ENCODE assay signal across 9 cellular contexts in the genomic region with DNA sequence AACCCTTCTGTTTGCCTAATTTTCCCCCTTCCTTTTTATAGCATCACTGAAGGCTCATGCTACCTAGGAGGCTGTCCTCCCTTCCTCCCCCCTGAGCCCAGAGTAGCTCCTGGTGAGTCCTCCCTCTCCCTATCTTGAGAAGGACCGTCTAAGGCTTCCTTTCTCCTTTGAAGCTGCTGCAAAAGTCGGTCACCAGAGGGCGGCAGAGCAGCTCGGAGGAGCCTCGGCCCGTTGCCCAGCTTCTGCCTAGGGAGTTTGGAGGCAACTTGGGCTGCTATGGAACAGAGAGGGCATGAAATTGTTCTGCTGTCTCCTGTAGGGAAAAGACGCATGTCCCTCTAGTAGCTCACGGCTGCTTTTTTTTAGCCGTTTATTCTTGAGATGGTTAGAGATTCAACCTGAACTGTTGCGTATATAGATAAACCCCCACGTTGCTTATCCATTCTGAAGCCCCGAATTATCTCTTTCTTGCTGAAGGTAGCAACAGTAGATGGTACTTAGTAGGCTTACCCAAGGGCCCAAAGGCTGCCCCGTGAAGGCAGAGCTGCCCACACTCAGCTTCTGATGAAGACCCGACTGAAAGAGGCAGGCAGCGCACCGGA. TPM values are rescaled to one million over a fixed set of nuclear protein-coding genes. Genes with fewer than 3 reads are reported as not detected.
A peak's percentile ranks its signal among the peaks of the same experiment; 100 is the strongest.
DNase-seq lines count a peak whose midpoint lies in the region; ATAC-seq and TF ChIP-seq lines count a peak whose summit lies in the region.
"Had no signal": no experiment of that assay in that cellular context is flagged by ENCODE, and none has a peak within 500 bp of the region (broad histone marks: within the 10 kb centered on the region; RNA-seq: fewer than 3 reads in every experiment).

No MANE protein-coding gene starts in this region.

- no peak for ATAC-seq in HG03432 (IDR thresholded peaks at IDR 0.05; ENCODE audit: unreplicated experiment)

- DNase-seq in GM03348 (ENCODE audit: low spot score) (peak; percentile 88), NAMALWA (ENCODE audit: low spot score) (peak; percentile 79), T-helper 9 cell (peak; percentile 47), astrocyte of the cerebellum (ENCODE audit: low read depth) (peak; percentile 71), hepatocyte (ENCODE audit: low spot score) (peak; percentile 87), smooth muscle cell (lab: John Stamatoyannopoulos, UW; ENCODE audit: unreplicated experiment) (peak; percentile 22), mesenteric fat pad (ENCODE audit: low spot score) (no peak)

- no peaks in the 10 kb centered on the region for H3F3A ChIP-seq in smooth muscle cell (ENCODE audit: low read depth)

- H2AFZ ChIP-seq in hepatocyte (no peak overlapping the region), smooth muscle cell (ENCODE audit: low read depth) (no peak overlapping the region)

- no peaks in the 10 kb centered on the region for H3K36me3 ChIP-seq in hepatocyte (replicated peaks; ENCODE audit: insufficient read depth, low read depth)
- no peaks in the 10 kb centered on the region for H3K36me3 ChIP-seq in smooth muscle cell (ENCODE audit: low read depth)

- H4K20me1 ChIP-seq in hepatocyte (ENCODE audit: insufficient read depth, poor library complexity, severe bottlenecking): no peaks in the 10 kb centered on the region
- H4K20me1 ChIP-seq in smooth muscle cell (ENCODE audit: low read depth): peaks cover 28% of the 10 kb centered on the region

- H3K4me3 ChIP-seq in astrocyte of the cerebellum (ENCODE audit: low read depth, low read length) (no peak overlapping the region), hepatocyte (no peak overlapping the region), smooth muscle cell (no peak overlapping the region)

- H3K9me3 ChIP-seq in hepatocyte (ENCODE audit: low read depth) (no peaks in the 10 kb centered on the region), smooth muscle cell (replicated peaks; ENCODE audit: low read depth) (no peaks in the 10 kb centered on the region)

- H3K9me2 ChIP-seq in hepatocyte (replicated peaks; ENCODE audit: insufficient read depth): no peaks in the 10 kb centered on the region

- H3K79me2 ChIP-seq in hepatocyte (no peaks in the 10 kb centered on the region), smooth muscle cell (ENCODE audit: low read depth) (no peaks in the 10 kb centered on the region)

- H3K27me3 ChIP-seq in hepatocyte (no peaks in the 10 kb centered on the region), smooth muscle cell (ENCODE audit: low read depth) (peaks cover 17% of the 10 kb centered on the region)

- H3K27ac ChIP-seq in hepatocyte: no peak overlapping the region
- no peak overlapping the region for H3K27ac ChIP-seq in smooth muscle cell (ENCODE audit: low read depth)
- H3K27ac ChIP-seq: epithelial cell of prostate had no signal

- peaks cover 16% of the 10 kb centered on the region for H3K4me1 ChIP-seq in hepatocyte (ENCODE audit: insufficient read depth)
- peaks cover 14% of the 10 kb centered on the region for H3K4me1 ChIP-seq in smooth muscle cell (ENCODE audit: low read depth)

- no peak overlapping the region for H3K9ac ChIP-seq in smooth muscle cell (ENCODE audit: low read depth)

- WGBS in hepatocyte (ENCODE audit: low lambda C conversion rate, missing lambda C conversion rate): 44% methylated on average over 16 of the region's 16 CpGs
- WGBS in smooth muscle cell (ENCODE audit: low lambda C conversion rate): 48% methylated on average over 16 of the region's 16 CpGs

- no peak overlapping the region for H3K4me2 ChIP-seq in hepatocyte
- no peak overlapping the region for H3K4me2 ChIP-seq in smooth muscle cell

- in situ Hi-C loops in astrocyte of the cerebellum (cut with HindIII; ENCODE audit: low sequenced_read_pairs): no loop called here

- TF ChIP-seq CTCF in astrocyte of the cerebellum (IDR thresholded peaks at IDR 0.05; ENCODE audit: low read depth, low read length, missing control alignments) (peak; percentile 97), hepatocyte (IDR thresholded peaks at IDR 0.05; ENCODE audit: poor library complexity) (peak; percentile 82), smooth muscle cell (IDR thresholded peaks at IDR 0.05; ENCODE audit: borderline replicate concordance, insufficient read depth, poor library complexity, severe bottlenecking) (peak; percentile 71)

RNA-seq across cellular contexts. Expression of a gene that starts 5.7 kb away (rescaled TPM):
- 16.6 and 19.9 TPM in 2 replicates for total RNA-seq in hepatocyte
- polyA plus RNA-seq in hepatocyte: 35.3 and 46.7 TPM in 2 replicates
- total RNA-seq in smooth muscle cell: 8.4 and 11.5 TPM in 2 replicates
- 31.7 and 39.7 TPM in 2 replicates for polyA plus RNA-seq in smooth muscle cell
- 2.3 TPM for total RNA-seq in mesenteric fat pad

RNA-seq across cellular contexts. Expression of a gene that starts 40.3 kb away (rescaled TPM):
- 8.6 and 13.5 TPM in 2 replicates for total RNA-seq in hepatocyte
- 10.7 and 11.7 TPM in 2 replicates for polyA plus RNA-seq in hepatocyte
- total RNA-seq in smooth muscle cell: 7.4 and 9.3 TPM in 2 replicates
- 5.0 and 6.6 TPM in 2 replicates for polyA plus RNA-seq in smooth muscle cell
- 8.4 TPM for total RNA-seq in mesenteric fat pad

RNA-seq across cellular contexts. Expression of a gene that starts 56.2 kb away (rescaled TPM):
- total RNA-seq in hepatocyte (47.3 and 50.7 TPM in 2 replicates), smooth muscle cell (34.1 and 46.8 TPM in 2 replicates), mesenteric fat pad (119 TPM)
- polyA plus RNA-seq in hepatocyte (10.4 and 12.4 TPM in 2 replicates), smooth muscle cell (7.0 and 10.4 TPM in 2 replicates)
